In the genomic region with DNA sequence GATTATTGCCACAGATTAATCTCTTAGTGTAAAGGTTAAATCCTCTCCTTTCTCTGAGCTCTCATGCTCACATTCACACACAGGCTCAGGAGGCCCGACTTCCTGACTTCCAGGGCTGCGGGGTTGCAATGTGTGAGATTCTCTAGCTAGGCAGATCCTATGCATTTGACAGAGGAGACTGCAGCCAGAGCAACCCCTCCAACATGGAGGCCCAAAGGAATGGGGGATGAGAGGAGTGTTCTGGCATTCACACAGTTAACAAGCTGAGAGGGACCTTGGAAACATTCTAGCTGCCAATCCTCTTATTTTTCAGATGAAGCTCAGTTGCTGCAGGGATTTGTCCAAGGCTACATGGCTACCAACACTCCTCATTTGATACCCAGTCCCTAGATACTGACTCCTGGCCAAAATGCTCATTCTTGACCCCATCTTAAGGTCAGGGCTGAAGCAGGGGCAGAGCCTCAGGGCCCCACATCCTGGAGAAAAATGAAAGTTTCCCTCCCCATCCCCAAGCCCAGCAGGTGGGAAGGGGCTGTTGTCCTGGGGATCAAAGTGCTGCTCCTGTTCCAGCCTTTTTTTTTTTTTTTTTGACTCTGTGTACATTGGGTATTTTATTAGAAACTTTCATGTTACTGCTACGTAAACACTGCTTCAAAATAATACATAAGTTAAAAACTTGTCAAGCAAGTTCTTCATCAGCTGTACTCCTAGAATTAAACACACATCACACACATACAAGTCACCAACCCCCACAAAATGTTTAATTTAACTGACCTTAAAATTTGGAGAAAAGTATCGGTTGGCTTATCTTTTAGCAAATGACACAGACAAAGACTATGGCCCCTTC, we compare ENCODE assay signal across 20 cellular contexts.
DNase-seq lines count a peak whose midpoint lies in the region; ATAC-seq, FAIRE-seq and TF ChIP-seq lines count a peak whose summit lies in the region.
"Had no signal": no experiment of that assay in that cellular context is flagged by ENCODE, and none has a peak within 500 bp of the region (broad histone marks: within the 10 kb centered on the region; RNA-seq: fewer than 3 reads in every experiment).

No MANE protein-coding gene starts in this region.

- H2BK5ac ChIP-seq in mesendoderm (ENCODE audit: low read length), result no peak overlapping the region

- no peak overlapping the region for H3K27ac ChIP-seq in mesendoderm (ENCODE audit: low read depth, low read length)
- no peak overlapping the region for H3K27ac ChIP-seq in kidney (ENCODE audit: low read depth in 2 of 2, low read length in 2 of 2)
- H3K27ac ChIP-seq: foreskin keratinocyte, RWPE1 had no signal

- peak overlapping the region; percentile 37 for H3K27ac Mint-ChIP-seq in stimulated activated naive B cell treated with anti-CD40 and anti-IgM and Interleukin-4, amounts not matched to agents 10 μg/mL and 1 μg/mL and 100 μg/mL, for 72 hours
- H3K27ac Mint-ChIP-seq: activated naive CD4-positive, alpha-beta T cell treated with anti-CD3 and anti-CD28 coated beads, Interleukin-2, amount 50 U/mL, for 24 hours; activated T-cell treated with anti-CD3 and anti-CD28 coated beads, Interleukin-2, amount 50 U/mL, for 72 hours; nephron progenitor cell had no signal

- H2BK15ac ChIP-seq in mesendoderm (replicated peaks; ENCODE audit: low read depth), result no peak overlapping the region

- H2BK120ac ChIP-seq in mesendoderm (ENCODE audit: low read depth, low read length), result no peak overlapping the region

- peaks cover 0 to under 1% of the 10 kb centered on the region in 2 donors for H3K9me3 ChIP-seq in kidney (ENCODE audit: control insufficient read depth in 1 of 2, low read length in 2 of 2)
- H3K9me3 ChIP-seq: HAP-1 had no signal

- H3K79me1 ChIP-seq in mesendoderm (ENCODE audit: low read length), result no peaks in the 10 kb centered on the region

- no peaks in the 10 kb centered on the region for H3K27me3 ChIP-seq in bronchial epithelial cell (ENCODE audit: control insufficient read depth, insufficient read depth, low read length)
- H3K27me3 ChIP-seq in mesendoderm (ENCODE audit: insufficient read depth, low read length, poor library complexity), result no peaks in the 10 kb centered on the region

- in situ Hi-C loops in G401 (cut with HindIII; ENCODE audit: low sequenced_read_pairs), result no loop called here

- H3K18ac ChIP-seq in mesendoderm (ENCODE audit: low read length), result no peak overlapping the region

- no peaks in the 10 kb centered on the region for H3K4me1 Mint-ChIP-seq in stimulated activated naive B cell treated with anti-CD40 and anti-IgM and Interleukin-4, amounts not matched to agents 10 μg/mL and 1 μg/mL and 100 μg/mL, for 72 hours
- H3K4me1 Mint-ChIP-seq: activated naive CD4-positive, alpha-beta T cell treated with anti-CD3 and anti-CD28 coated beads, Interleukin-2, amount 50 U/mL, for 24 hours; nephron progenitor cell had no signal

- H3K27me3 Mint-ChIP-seq in stimulated activated naive B cell treated with anti-CD40 and anti-IgM and Interleukin-4, amounts not matched to agents 10 μg/mL and 1 μg/mL and 100 μg/mL, for 72 hours, result peaks cover 16 to 17% of the 10 kb centered on the region in 2 donors

- H3K79me2 ChIP-seq in mesendoderm (ENCODE audit: control insufficient read depth, insufficient read depth, low read length), result no peaks in the 10 kb centered on the region

- H4K5ac ChIP-seq in mesendoderm (ENCODE audit: low read length), result no peak overlapping the region

- no peak for TF ChIP-seq CTCF in bronchial epithelial cell (IDR thresholded peaks at IDR 0.05; ENCODE audit: insufficient read depth, low read length, severe bottlenecking)
- TF ChIP-seq CTCF in kidney (IDR thresholded peaks at IDR 0.05; ENCODE audit: borderline replicate concordance, extremely low read depth, insufficient read depth), result no peak

- no CpG with 5 or more reads among the region's 4 CpGs for WGBS in mesendoderm (ENCODE audit: extremely low coverage, insufficient coverage, low lambda C conversion rate)

- peaks cover 3 to 5% of the 10 kb centered on the region in 2 donors for H3K9me3 Mint-ChIP-seq in stimulated activated naive B cell treated with anti-CD40 and anti-IgM and Interleukin-4, amounts not matched to agents 10 μg/mL and 1 μg/mL and 100 μg/mL, for 72 hours
- H3K9me3 Mint-ChIP-seq: activated naive CD4-positive, alpha-beta T cell treated with anti-CD3 and anti-CD28 coated beads, Interleukin-2, amount 50 U/mL, for 24 hours had no signal

- no peak overlapping the region for H3K4me3 Mint-ChIP-seq in stimulated activated naive B cell treated with anti-CD40 and anti-IgM and Interleukin-4, amounts not matched to agents 10 μg/mL and 1 μg/mL and 100 μg/mL, for 72 hours
- H3K4me3 Mint-ChIP-seq: activated naive CD4-positive, alpha-beta T cell treated with anti-CD3 and anti-CD28 coated beads, Interleukin-2, amount 50 U/mL, for 24 hours; activated T-cell treated with anti-CD3 and anti-CD28 coated beads, Interleukin-2, amount 50 U/mL, for 72 hours; nephron progenitor cell had no signal

- no peaks in the 10 kb centered on the region for H3K36me3 Mint-ChIP-seq in stimulated activated naive B cell treated with anti-CD40 and anti-IgM and Interleukin-4, amounts not matched to agents 10 μg/mL and 1 μg/mL and 100 μg/mL, for 72 hours
- H3K36me3 Mint-ChIP-seq: activated naive CD4-positive, alpha-beta T cell treated with anti-CD3 and anti-CD28 coated beads, Interleukin-2, amount 50 U/mL, for 24 hours had no signal

- no peak overlapping the region for H4K8ac ChIP-seq in mesendoderm (ENCODE audit: low read depth, low read length)

- H3K56ac ChIP-seq in mesendoderm (ENCODE audit: low read length), result no peak overlapping the region

- H3K36me3 ChIP-seq in bronchial epithelial cell (ENCODE audit: control insufficient read depth, insufficient read depth, low read length), result no peaks in the 10 kb centered on the region
- no peaks in the 10 kb centered on the region for H3K36me3 ChIP-seq in mesendoderm (ENCODE audit: control insufficient read depth, insufficient read depth, low read length)
- H3K36me3 ChIP-seq in kidney (ENCODE audit: control insufficient read depth in 1 of 2, insufficient read depth in 2 of 2, low read length in 2 of 2), result no peaks in the 10 kb centered on the region
- H3K36me3 ChIP-seq: HAP-1 had no signal

- no peak for FAIRE-seq in bronchial epithelial cell (lab: Jason Lieb, UNC)
- FAIRE-seq in kidney (lab: Jason Lieb, UNC), result no peak
- FAIRE-seq: colon, keratinocyte had no signal

- H3K4me3 ChIP-seq in bronchial epithelial cell (ENCODE audit: low read depth, low read length) (no peak overlapping the region), mesendoderm (ENCODE audit: low read length) (no peak overlapping the region), kidney (ENCODE audit: low read length in 2 of 2) (no peak overlapping the region)
- H3K4me3 ChIP-seq: HAP-1 had no signal

- ATAC-seq in stimulated activated naive B cell treated with anti-CD40 and anti-IgM and Interleukin-4, amounts not matched to agents 10 μg/mL and 1 μg/mL and 100 μg/mL, for 72 hours (replicated peaks), result no peak
- ATAC-seq in sciatic nerve, result no peak
- ATAC-seq: activated T-cell treated with anti-CD3 and anti-CD28 coated beads, Interleukin-2, amount 50 U/mL, for 72 hours had no signal

- H2AK5ac ChIP-seq in mesendoderm (ENCODE audit: low read length), result no peak overlapping the region

- intact Hi-C loops in kidney (cut with DNase I) (no loop called here), sciatic nerve (cut with DNase I) (no loop called here)

- H3K4me1 ChIP-seq in mesendoderm (ENCODE audit: control insufficient read depth, low read depth, low read length) (peaks cover 7% of the 10 kb centered on the region), kidney (ENCODE audit: control insufficient read depth in 1 of 2, insufficient read depth in 1 of 2, low read depth in 1 of 2, low read length in 2 of 2) (peaks cover 3 to 6% of the 10 kb centered on the region in 2 donors)
- H3K4me1 ChIP-seq: foreskin keratinocyte, HAP-1 had no signal

- no peak overlapping the region for H3K9ac ChIP-seq in mesendoderm (ENCODE audit: low read length)
- H3K9ac ChIP-seq in kidney (ENCODE audit: low read length in 2 of 2), result no peak overlapping the region

- H3K4ac ChIP-seq in mesendoderm (ENCODE audit: low read depth, low read length), result no peak overlapping the region

- peak; percentile 12 for DNase-seq in G401 (ENCODE audit: low spot score)
- DNase-seq in bronchial epithelial cell (ENCODE audit: low read depth), result peak; percentile 1
- peak; percentile 68 for DNase-seq in mesendoderm
- no peak for DNase-seq in stimulated activated naive B cell treated with anti-CD40 and anti-IgM and Interleukin-4, amounts not matched to agents 10 μg/mL and 1 μg/mL and 100 μg/mL, for 72 hours
- DNase-seq in kidney, result no peak
- no peak for DNase-seq in RPMI8226
- DNase-seq in sciatic nerve (ENCODE audit: low spot score), result no peak
- DNase-seq: activated CD4-positive, alpha-beta T cell treated with anti-CD3 and anti-CD28 coated beads for 1 hour; activated CD8-positive, alpha-beta memory T cell treated with anti-CD3 and anti-CD28 coated beads for 24 hours; activated T-cell treated with anti-CD3 and anti-CD28 coated beads, Interleukin-2, amount 50 U/mL, for 72 hours; foreskin keratinocyte; NCI-H226; nephron progenitor cell; NK-92 treated with Interleukin-12 subunit alpha and Interleukin-12 subunit beta, amount 100 ng/mL, for 24 hours; stimulated activated CD4-positive, alpha-beta T cell treated with anti-CD3 and anti-CD28 coated beads, Interleukin-15, amount 100 ng/mL, for 24 hours had no signal

- no peak overlapping the region for H3K4me2 ChIP-seq in mesendoderm (ENCODE audit: low read length)

- no peak overlapping the region for H3K23ac ChIP-seq in mesendoderm (ENCODE audit: low read length)

Comparison
In these comparisons a context has a peak if more than half of its experiments do, and no peak if none do; other contexts are left out.
1. DNase-seq: peak in G401 (single experiment), bronchial epithelial cell (single experiment) and mesendoderm (single experiment); none in stimulated activated naive B cell treated with anti-CD40 and anti-IgM and Interleukin-4, amounts not matched to agents 10 μg/mL and 1 μg/mL and 100 μg/mL, for 72 hours (single experiment), kidney (single experiment), RPMI8226 (single experiment) and sciatic nerve (single experiment).